In the genomic region with DNA sequence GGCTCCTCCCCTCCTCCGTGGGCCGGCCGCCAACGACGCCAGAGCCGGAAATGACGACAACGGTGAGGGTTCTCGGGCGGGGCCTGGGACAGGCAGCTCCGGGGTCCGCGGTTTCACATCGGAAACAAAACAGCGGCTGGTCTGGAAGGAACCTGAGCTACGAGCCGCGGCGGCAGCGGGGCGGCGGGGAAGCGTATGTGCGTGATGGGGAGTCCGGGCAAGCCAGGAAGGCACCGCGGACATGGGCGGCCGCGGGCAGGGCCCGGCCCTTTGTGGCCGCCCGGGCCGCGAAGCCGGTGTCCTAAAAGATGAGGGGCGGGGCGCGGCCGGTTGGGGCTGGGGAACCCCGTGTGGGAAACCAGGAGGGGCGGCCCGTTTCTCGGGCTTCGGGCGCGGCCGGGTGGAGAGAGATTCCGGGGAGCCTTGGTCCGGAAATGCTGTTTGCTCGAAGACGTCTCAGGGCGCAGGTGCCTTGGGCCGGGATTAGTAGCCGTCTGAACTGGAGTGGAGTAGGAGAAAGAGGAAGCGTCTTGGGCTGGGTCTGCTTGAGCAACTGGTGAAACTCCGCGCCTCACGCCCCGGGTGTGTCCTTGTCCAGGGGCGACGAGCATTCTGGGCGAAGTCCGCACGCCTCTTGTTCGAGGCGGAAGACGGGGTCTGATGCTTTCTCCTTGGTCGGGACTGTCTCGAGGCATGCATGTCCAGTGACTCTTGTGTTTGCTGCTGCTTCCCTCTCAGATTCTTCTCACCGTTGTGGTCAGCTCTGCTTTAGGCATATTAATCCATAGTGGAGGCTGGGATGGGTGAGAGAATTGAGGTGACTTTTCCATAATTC, we compare ENCODE assay signal across 8 cellular contexts. TPM values are rescaled to one million over a fixed set of nuclear protein-coding genes. Genes with fewer than 3 reads are reported as not detected.
A peak's percentile ranks its signal among the peaks of the same experiment; 100 is the strongest.
DNase-seq lines count a peak whose midpoint lies in the region; ATAC-seq and TF ChIP-seq lines count a peak whose summit lies in the region.

A gene (plus strand): TSS at position 121 of the 835 bp plus-strand sequence. CDS start 11,513 bp downstream, outside the sequence.

- peak; percentile 92 for DNase-seq in EL
- DNase-seq in H4 (ENCODE audit: low spot score) = peak; percentile 82
- DNase-seq in LoVo (ENCODE audit: low spot score) = peak; percentile 95
- DNase-seq in activated T-helper 9 cell treated with anti-CD3 and anti-CD28 coated beads, Interleukin-2, amount 50 U/mL, for 16 hours (ENCODE audit: low read depth) = peak; percentile 97
- DNase-seq in fibroblast of mammary gland (ENCODE audit: low read depth) = peak; percentile 86
- peak; percentile 99 for DNase-seq in natural killer cell
- peak; percentile 95 to 98 (median 98) for DNase-seq in stimulated activated naive CD4-positive, alpha-beta T cell (lab: John Stamatoyannopoulos, UW)

- H3K4me1 Mint-ChIP-seq in natural killer cell = peaks cover 24 to 29% of the 10 kb centered on the region in 2 donors

- peak within 1 kb of the TSS; percentile 97 for H3K4me3 Mint-ChIP-seq in natural killer cell

- H3K9me3 Mint-ChIP-seq in natural killer cell = no peaks in the 10 kb centered on the region

- TF ChIP-seq POLR2A in Raji (IDR thresholded peaks at IDR 0.05; ENCODE audit: insufficient read depth, low read depth, low read length) = peak; percentile 82

- peak within 1 kb of the TSS; percentile 72 for H3K4me3 ChIP-seq in fibroblast of mammary gland (ENCODE audit: control insufficient read depth, low read depth, low read length)

- no peaks in the 10 kb centered on the region for H3K27me3 Mint-ChIP-seq in natural killer cell (ENCODE audit: low read depth in 2 of 2)

- intact Hi-C loops in natural killer cell (cut with micrococcal nuclease) = loop anchor here (1.0 to 5.0 kb wide), 2 partner anchors 78 to 951 kb away; a partner anchor contains a TSS

- peak; percentile 93 to 96 (median 94) for ATAC-seq in natural killer cell

- TF ChIP-seq CTCF in fibroblast of mammary gland (conservative IDR thresholded peaks at IDR 0.05; ENCODE audit: control insufficient read depth, insufficient read depth, low read depth, low read length) (no peak), natural killer cell (IDR thresholded peaks at IDR 0.05) (no peak)

- peak within 1 kb of the TSS; percentile 96 to 100 for H3K27ac Mint-ChIP-seq in natural killer cell

- H3K36me3 Mint-ChIP-seq in natural killer cell = no peaks in the 10 kb centered on the region

RNA-seq across cellular contexts. Expression of the gene that starts here (rescaled TPM):
- total RNA-seq in H4 (2014; rRNA removed; shearing (Covaris generic)) = 26.3 and 38.8 TPM in 2 replicates
- 10 to 100 TPM; 47.1 to 62.6 (median 55.2) TPM for total RNA-seq in natural killer cell

Comparison
In these comparisons a context has a peak if more than half of its experiments do, and no peak if none do; other contexts are left out.
1. Peak in every context shown above with its lines: DNase-seq, ATAC-seq and H3K4me3 ChIP-seq.